ENCODE assay signal across 8 cellular contexts in genomic region chr17:32079747-32080146, GRCh38.
DNase-seq lines count a peak whose midpoint lies in the region; ATAC-seq and TF ChIP-seq lines count a peak whose summit lies in the region.
"Not testable (repeated sequence)": the region's sequence is repeated elsewhere in the genome, so short reads cannot be mapped to it uniquely, and the experiment has no call there.

No MANE protein-coding gene starts in this region.

- TF ChIP-seq POLR2A in transverse colon (IDR thresholded peaks at IDR 0.05) = not testable (repeated sequence)

- intact Hi-C loops in posterior cingulate gyrus (cut with DNase I); transverse colon (cut with DNase I; ENCODE audit: low total_unique reads): not testable (repeated sequence)

- not testable (repeated sequence) for TF ChIP-seq CTCF in HEK293 (tag by site-specific recombination; IDR thresholded peaks at IDR 0.05); transverse colon (IDR thresholded peaks at IDR 0.05)

- not testable (repeated sequence) for H3K36me3 Mint-ChIP-seq in T-helper 17 cell (ENCODE audit: low read depth)

- peak overlapping the region; percentile 82 for H3K27ac Mint-ChIP-seq in T-helper 17 cell

- H3K4me3 Mint-ChIP-seq in T-helper 17 cell = peak overlapping the region; percentile 77

- not testable (repeated sequence) for H3K36me3 ChIP-seq in HEK293 (ENCODE audit: control insufficient read depth in 2 of 2, insufficient read depth in 1 of 2, low read length in 2 of 2); transverse colon

- TF ChIP-seq EP300 in transverse colon (IDR thresholded peaks at IDR 0.05; ENCODE audit: low read depth) = not testable (repeated sequence)

- H3K27me3 ChIP-seq in transverse colon = not testable (repeated sequence)

- H3K4me1 Mint-ChIP-seq in T-helper 17 cell = not testable (repeated sequence)

- in situ Hi-C loops in transverse colon (cut with MboI; ENCODE audit: low pct_ligation_motif_present in 1 of 4, low pct_unique_long_range_greater_than_20kb in 1 of 4, low sequenced_read_pairs in 3 of 4) = not testable (repeated sequence)

- not testable (repeated sequence) for H3K9me3 ChIP-seq in HEK293 (ENCODE audit: control insufficient read depth, insufficient read depth, low read depth, low read length); T-helper 17 cell (ENCODE audit: control insufficient read depth, low read length, poor library complexity, severe bottlenecking); transverse colon

- CTCF ChIA-PET in HEK293 (lab: Yijun Ruan, JAX) = not testable (repeated sequence)

- DNase-seq in GM04504 (ENCODE audit: low read depth) (peak; percentile 29), NAMALWA (ENCODE audit: low spot score) (peak; percentile 44), T-helper 17 cell (peak; percentile 47 to 66 (median 47)), activated gamma-delta T cell (lab: John Stamatoyannopoulos, UW) (peak; percentile 19), fibroblast of the conjunctiva (ENCODE audit: low read depth) (peak; percentile 21), posterior cingulate gyrus (peak in 7 of 10 donors; percentile 36 to 93 (median 59)), transverse colon (peak; percentile 46)

- 31% methylated on average over 9 of the region's 11 CpGs; no CpG with 5 or more reads in 1 of the 2 donors for WGBS in transverse colon (ENCODE audit: low coverage in 1 of 2), 2 donors

- not testable (repeated sequence) for H3K4me1 ChIP-seq in HEK293 (ENCODE audit: control insufficient read depth, insufficient read depth, low read length); transverse colon

- not testable (repeated sequence) for H3K4me3 ChIP-seq in HEK293 (ENCODE audit: low read depth, low read length); transverse colon

- POLR2A ChIA-PET in HEK293 (lab: Yijun Ruan, JAX) = not testable (repeated sequence)

- peak; percentile 95 for ATAC-seq in T-helper 17 cell

- not testable (repeated sequence) for H3K27ac ChIP-seq in HEK293 (ENCODE audit: extremely low read depth, low read depth, low read length); transverse colon

- not testable (repeated sequence) for H3K27me3 Mint-ChIP-seq in T-helper 17 cell

TF ChIP-seq in HEK293, 187 proteins besides CTCF, POLR2A, EP300 and RAD21:
- TF ChIP-seq, protein P1, sequence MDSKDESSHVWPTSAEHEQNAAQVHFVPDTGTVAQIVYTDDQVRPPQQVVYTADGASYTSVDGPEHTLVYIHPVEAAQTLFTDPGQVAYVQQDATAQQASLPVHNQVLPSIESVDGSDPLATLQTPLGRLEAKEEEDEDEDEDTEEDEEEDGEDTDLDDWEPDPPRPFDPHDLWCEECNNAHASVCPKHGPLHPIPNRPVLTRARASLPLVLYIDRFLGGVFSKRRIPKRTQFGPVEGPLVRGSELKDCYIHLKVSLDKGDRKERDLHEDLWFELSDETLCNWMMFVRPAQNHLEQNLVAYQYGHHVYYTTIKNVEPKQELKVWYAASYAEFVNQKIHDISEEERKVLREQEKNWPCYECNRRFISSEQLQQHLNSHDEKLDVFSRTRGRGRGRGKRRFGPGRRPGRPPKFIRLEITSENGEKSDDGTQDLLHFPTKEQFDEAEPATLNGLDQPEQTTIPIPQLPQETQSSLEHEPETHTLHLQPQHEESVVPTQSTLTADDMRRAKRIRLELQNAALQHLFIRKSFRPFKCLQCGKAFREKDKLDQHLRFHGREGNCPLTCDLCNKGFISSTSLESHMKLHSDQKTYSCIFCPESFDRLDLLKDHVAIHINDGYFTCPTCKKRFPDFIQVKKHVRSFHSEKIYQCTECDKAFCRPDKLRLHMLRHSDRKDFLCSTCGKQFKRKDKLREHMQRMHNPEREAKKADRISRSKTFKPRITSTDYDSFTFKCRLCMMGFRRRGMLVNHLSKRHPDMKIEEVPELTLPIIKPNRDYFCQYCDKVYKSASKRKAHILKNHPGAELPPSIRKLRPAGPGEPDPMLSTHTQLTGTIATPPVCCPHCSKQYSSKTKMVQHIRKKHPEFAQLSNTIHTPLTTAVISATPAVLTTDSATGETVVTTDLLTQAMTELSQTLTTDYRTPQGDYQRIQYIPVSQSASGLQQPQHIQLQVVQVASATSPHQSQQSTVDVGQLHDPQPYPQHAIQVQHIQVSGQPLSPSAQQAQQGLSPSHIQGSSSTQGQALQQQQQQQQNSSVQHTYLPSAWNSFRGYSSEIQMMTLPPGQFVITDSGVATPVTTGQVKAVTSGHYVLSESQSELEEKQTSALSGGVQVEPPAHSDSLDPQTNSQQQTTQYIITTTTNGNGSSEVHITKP (tag by site-specific recombination; IDR thresholded peaks at IDR 0.05) = peak; percentile 90
- TF ChIP-seq ZNF10 (tag by site-specific recombination; IDR thresholded peaks at IDR 0.05) (peak; percentile 78), ZBTB17 (tag by site-specific recombination; IDR thresholded peaks at IDR 0.05) (peak; percentile 32; the same call in 1 of the 2 replicates), SP2 (tag by site-specific recombination; IDR thresholded peaks at IDR 0.05) (peak; percentile 45)
